In the genomic region with DNA sequence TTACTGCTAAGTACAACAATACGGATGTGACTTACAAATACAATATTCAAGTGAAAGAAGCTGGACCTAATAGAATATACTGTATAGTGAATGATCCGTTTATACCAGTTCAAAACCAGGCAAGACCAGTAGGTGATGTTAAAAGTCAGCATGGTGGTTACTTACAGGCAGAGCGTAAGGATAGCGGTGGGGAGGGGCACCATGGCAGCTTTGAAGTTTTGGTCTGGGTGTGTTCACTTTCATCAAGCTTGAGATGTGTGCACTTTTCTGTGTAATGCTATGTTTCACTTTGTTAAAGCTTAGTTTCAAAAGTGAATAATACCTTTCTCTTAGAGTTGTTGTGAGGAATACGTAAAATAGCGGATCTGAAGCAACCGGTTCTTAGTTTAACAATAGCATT, we compare ENCODE assay signal across 1 cellular context.
TF ChIP-seq lines count a peak whose summit lies in the region.

No MANE protein-coding gene starts in this region.

TF ChIP-seq in A549, 52 proteins besides CTCF, POLR2A, EP300 and RAD21 (continued from another document):
- TF ChIP-seq, protein P1, sequence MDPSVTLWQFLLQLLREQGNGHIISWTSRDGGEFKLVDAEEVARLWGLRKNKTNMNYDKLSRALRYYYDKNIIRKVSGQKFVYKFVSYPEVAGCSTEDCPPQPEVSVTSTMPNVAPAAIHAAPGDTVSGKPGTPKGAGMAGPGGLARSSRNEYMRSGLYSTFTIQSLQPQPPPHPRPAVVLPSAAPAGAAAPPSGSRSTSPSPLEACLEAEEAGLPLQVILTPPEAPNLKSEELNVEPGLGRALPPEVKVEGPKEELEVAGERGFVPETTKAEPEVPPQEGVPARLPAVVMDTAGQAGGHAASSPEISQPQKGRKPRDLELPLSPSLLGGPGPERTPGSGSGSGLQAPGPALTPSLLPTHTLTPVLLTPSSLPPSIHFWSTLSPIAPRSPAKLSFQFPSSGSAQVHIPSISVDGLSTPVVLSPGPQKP (IDR thresholded peaks at IDR 0.05; ENCODE audit: low read depth, low read length): no peak
- TF ChIP-seq JUN (IDR thresholded peaks at IDR 0.05) (no peak), MYC (IDR thresholded peaks at IDR 0.05; ENCODE audit: borderline replicate concordance, low read length) (no peak), KDM5A (IDR thresholded peaks at IDR 0.05) (no peak)
- TF ChIP-seq, protein P2, sequence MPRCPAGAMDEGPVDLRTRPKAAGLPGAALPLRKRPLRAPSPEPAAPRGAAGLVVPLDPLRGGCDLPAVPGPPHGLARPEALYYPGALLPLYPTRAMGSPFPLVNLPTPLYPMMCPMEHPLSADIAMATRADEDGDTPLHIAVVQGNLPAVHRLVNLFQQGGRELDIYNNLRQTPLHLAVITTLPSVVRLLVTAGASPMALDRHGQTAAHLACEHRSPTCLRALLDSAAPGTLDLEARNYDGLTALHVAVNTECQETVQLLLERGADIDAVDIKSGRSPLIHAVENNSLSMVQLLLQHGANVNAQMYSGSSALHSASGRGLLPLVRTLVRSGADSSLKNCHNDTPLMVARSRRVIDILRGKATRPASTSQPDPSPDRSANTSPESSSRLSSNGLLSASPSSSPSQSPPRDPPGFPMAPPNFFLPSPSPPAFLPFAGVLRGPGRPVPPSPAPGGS (IDR thresholded peaks at IDR 0.05): no peak
